Comparison of ENCODE assay signal across 20 cellular contexts in the genomic region with DNA sequence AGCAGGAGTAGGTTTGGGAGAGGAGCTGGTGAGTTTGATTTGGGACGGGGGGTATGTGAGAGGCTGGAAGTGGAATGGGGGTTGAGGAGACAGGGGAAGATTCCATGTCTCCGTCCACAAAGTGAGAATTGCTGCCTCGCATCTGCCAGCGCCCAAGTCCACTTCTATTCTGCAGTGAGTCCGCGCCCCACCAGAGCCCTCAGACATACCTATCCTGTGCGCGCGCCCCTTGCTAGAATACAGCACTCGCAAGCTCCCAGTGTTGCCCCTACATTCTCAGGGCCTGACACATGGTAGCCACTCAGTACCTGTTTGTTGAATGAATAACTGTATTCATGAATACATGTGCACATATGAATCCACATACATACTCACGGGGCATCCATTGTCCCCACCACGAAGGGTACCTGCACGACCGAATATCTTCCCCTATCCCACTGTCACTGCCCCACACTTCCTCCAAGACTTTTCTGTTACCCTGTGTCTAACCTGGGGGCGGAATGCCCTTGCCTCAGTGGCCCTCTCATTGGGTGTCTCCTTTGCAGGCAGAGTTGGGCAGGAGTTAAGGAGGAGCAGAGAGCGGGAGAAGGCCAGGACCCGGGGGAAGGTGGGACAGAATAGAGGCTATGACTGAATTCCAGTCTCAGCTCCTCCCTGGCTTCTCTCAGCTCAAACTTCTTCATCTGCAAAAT. TPM values are rescaled to one million over a fixed set of nuclear protein-coding genes. Genes with fewer than 3 reads are reported as not detected.
DNase-seq lines count a peak whose midpoint lies in the region; ATAC-seq and TF ChIP-seq lines count a peak whose summit lies in the region.
"Had no signal": no experiment of that assay in that cellular context is flagged by ENCODE, and none has a peak within 500 bp of the region (broad histone marks: within the 10 kb centered on the region; RNA-seq: fewer than 3 reads in every experiment).

No MANE protein-coding gene starts in this region.

- H3K4me1 Mint-ChIP-seq in T-helper 2 cell treated with Interferon-gamma antibody and Interleukin-4, amounts not matched to agents 5 μg/mL and 100 μg/mL, for 36 hours (ENCODE audit: low read depth): peaks cover 10% of the 10 kb centered on the region
- H3K4me1 Mint-ChIP-seq in WTC11 (peaks cover 26% of the 10 kb centered on the region), naive B cell (peaks cover 13 to 23% (median 21%) of the 10 kb centered on the region in 3 donors)
- H3K4me1 Mint-ChIP-seq in stimulated activated memory B cell treated with anti-CD40 and anti-IgM and Interleukin-4, amounts not matched to agents 10 μg/mL and 1 μg/mL and 100 μg/mL, for 72 hours: peaks cover 35% of the 10 kb centered on the region

- H3K9me3 Mint-ChIP-seq in T-helper 2 cell treated with Interferon-gamma antibody and Interleukin-4, amounts not matched to agents 5 μg/mL and 100 μg/mL, for 36 hours: no peaks in the 10 kb centered on the region
- H3K9me3 Mint-ChIP-seq in WTC11: no peaks in the 10 kb centered on the region
- H3K9me3 Mint-ChIP-seq in naive B cell: no peaks in the 10 kb centered on the region
- no peaks in the 10 kb centered on the region for H3K9me3 Mint-ChIP-seq in stimulated activated memory B cell treated with anti-CD40 and anti-IgM and Interleukin-4, amounts not matched to agents 10 μg/mL and 1 μg/mL and 100 μg/mL, for 72 hours
- H3K9me3 Mint-ChIP-seq: activated T-helper 2 cell treated with anti-CD3 and anti-CD28 coated beads, Interferon-gamma antibody, Interleukin-2, Interleukin-4, amounts not matched to agents 10 μg/mL and 5 μg/mL and 100 μg/mL, durations not matched to agents 14 hours and 24 hours and 36 hours had no signal

- CTCF ChIA-PET in WTC11 (lab: Charles Lee): interaction anchor here (1.0 to 4.6 kb wide), 8 partner anchors 10 to 354 kb away, joined by 3 to 80 read pairs (median 10); no protein-coding TSS in a partner anchor

- no peak overlapping the region for H3K27ac Mint-ChIP-seq in T-helper 2 cell treated with Interferon-gamma antibody and Interleukin-4, amounts not matched to agents 5 μg/mL and 100 μg/mL, for 36 hours
- H3K27ac Mint-ChIP-seq in WTC11 (no peak overlapping the region), naive B cell (peak overlapping the region in 3 of 6 donors; percentile 2 to 34 (median 32))
- no peak overlapping the region for H3K27ac Mint-ChIP-seq in stimulated activated memory B cell treated with anti-CD40 and anti-IgM and Interleukin-4, amounts not matched to agents 10 μg/mL and 1 μg/mL and 100 μg/mL, for 72 hours
- H3K27ac Mint-ChIP-seq: activated T-helper 2 cell treated with anti-CD3 and anti-CD28 coated beads, Interferon-gamma antibody, Interleukin-2, Interleukin-4, amounts not matched to agents 10 μg/mL and 5 μg/mL and 100 μg/mL, durations not matched to agents 14 hours and 24 hours and 36 hours had no signal

- TF ChIP-seq CTCF in WTC11 (IDR thresholded peaks at IDR 0.05): no peak

- peaks cover 48% of the 10 kb centered on the region for H3K27me3 Mint-ChIP-seq in T-helper 2 cell treated with Interferon-gamma antibody and Interleukin-4, amounts not matched to agents 5 μg/mL and 100 μg/mL, for 36 hours (ENCODE audit: low read depth)
- H3K27me3 Mint-ChIP-seq in WTC11 (ENCODE audit: low read depth) (peaks cover 79% of the 10 kb centered on the region), naive B cell (peaks cover 28 to 64% (median 64%) of the 10 kb centered on the region in 3 donors)
- peaks cover 68% of the 10 kb centered on the region for H3K27me3 Mint-ChIP-seq in stimulated activated memory B cell treated with anti-CD40 and anti-IgM and Interleukin-4, amounts not matched to agents 10 μg/mL and 1 μg/mL and 100 μg/mL, for 72 hours

- no peak for ATAC-seq in WTC11
- ATAC-seq in naive B cell (ENCODE audit: low read depth in 2 of 2): no peak
- no peak for ATAC-seq in stimulated activated memory B cell treated with anti-CD40 and anti-IgM and Interleukin-4, amounts not matched to agents 10 μg/mL and 1 μg/mL and 100 μg/mL, for 72 hours

- no peak for DNase-seq in T-helper 2 cell treated with Interferon-gamma antibody and Interleukin-4, amounts not matched to agents 5 μg/mL and 100 μg/mL, for 36 hours (ENCODE audit: low spot score)
- DNase-seq in T-helper 2 cell (no peak), WTC11 (ENCODE audit: low spot score) (no peak), naive B cell (no peak), T-helper 9 cell (no peak), medulla oblongata (ENCODE audit: extremely low spot score) (no peak), NOMO-1 treated with dmso at 0.1 percent for 144 hours (lab: John Stamatoyannopoulos, UW; ENCODE audit: unreplicated experiment) (no peak)
- DNase-seq: AML-193, COR-L47, DMS79, foreskin melanocyte, GF-D8, GOT3, mesenchymal stem cell, MM.1S, NCI-H2171, NCI-H524 treated with DMSO at 0.1 percent for 48 hours, upper lobe of left lung had no signal

- H3K4me3 Mint-ChIP-seq in T-helper 2 cell treated with Interferon-gamma antibody and Interleukin-4, amounts not matched to agents 5 μg/mL and 100 μg/mL, for 36 hours: peak overlapping the region; percentile 21
- H3K4me3 Mint-ChIP-seq in WTC11 (peak overlapping the region; percentile 20; the same call in 1 of the 2 replicates), naive B cell (peak overlapping the region; percentile 16 to 86 (median 60))
- H3K4me3 Mint-ChIP-seq in stimulated activated memory B cell treated with anti-CD40 and anti-IgM and Interleukin-4, amounts not matched to agents 10 μg/mL and 1 μg/mL and 100 μg/mL, for 72 hours: peak overlapping the region; percentile 22

- POLR2A ChIA-PET in WTC11 (lab: Charles Lee): no interaction called here

- H3K36me3 Mint-ChIP-seq in T-helper 2 cell treated with Interferon-gamma antibody and Interleukin-4, amounts not matched to agents 5 μg/mL and 100 μg/mL, for 36 hours (ENCODE audit: low read depth): no peaks in the 10 kb centered on the region
- no peaks in the 10 kb centered on the region for H3K36me3 Mint-ChIP-seq in WTC11
- H3K36me3 Mint-ChIP-seq in naive B cell: no peaks in the 10 kb centered on the region
- no peaks in the 10 kb centered on the region for H3K36me3 Mint-ChIP-seq in stimulated activated memory B cell treated with anti-CD40 and anti-IgM and Interleukin-4, amounts not matched to agents 10 μg/mL and 1 μg/mL and 100 μg/mL, for 72 hours

TF ChIP-seq in WTC11, 78 proteins besides CTCF, POLR2A, EP300 and RAD21 (continues in another document):
- TF ChIP-seq ZNF219 (CRISPR knock-in tag; IDR thresholded peaks at IDR 0.05; ENCODE audit: borderline replicate concordance) (no peak), ELF4 (CRISPR knock-in tag; IDR thresholded peaks at IDR 0.05; ENCODE audit: low read depth) (no peak), ZNF396 (CRISPR knock-in tag; IDR thresholded peaks at IDR 0.05; ENCODE audit: borderline replicate concordance) (no peak), NR3C1 (CRISPR knock-in tag; conservative IDR thresholded peaks at IDR 0.05; ENCODE audit: low read depth) (no peak), ZNF263 (CRISPR knock-in tag; IDR thresholded peaks at IDR 0.05; ENCODE audit: low read depth) (no peak), JAZF1 (CRISPR knock-in tag; IDR thresholded peaks at IDR 0.05) (no peak), ZNF423 (CRISPR knock-in tag; IDR thresholded peaks at IDR 0.05) (no peak), KAT7 (CRISPR knock-in tag; IDR thresholded peaks at IDR 0.05; ENCODE audit: borderline replicate concordance) (no peak)
- TF ChIP-seq, protein P1, sequence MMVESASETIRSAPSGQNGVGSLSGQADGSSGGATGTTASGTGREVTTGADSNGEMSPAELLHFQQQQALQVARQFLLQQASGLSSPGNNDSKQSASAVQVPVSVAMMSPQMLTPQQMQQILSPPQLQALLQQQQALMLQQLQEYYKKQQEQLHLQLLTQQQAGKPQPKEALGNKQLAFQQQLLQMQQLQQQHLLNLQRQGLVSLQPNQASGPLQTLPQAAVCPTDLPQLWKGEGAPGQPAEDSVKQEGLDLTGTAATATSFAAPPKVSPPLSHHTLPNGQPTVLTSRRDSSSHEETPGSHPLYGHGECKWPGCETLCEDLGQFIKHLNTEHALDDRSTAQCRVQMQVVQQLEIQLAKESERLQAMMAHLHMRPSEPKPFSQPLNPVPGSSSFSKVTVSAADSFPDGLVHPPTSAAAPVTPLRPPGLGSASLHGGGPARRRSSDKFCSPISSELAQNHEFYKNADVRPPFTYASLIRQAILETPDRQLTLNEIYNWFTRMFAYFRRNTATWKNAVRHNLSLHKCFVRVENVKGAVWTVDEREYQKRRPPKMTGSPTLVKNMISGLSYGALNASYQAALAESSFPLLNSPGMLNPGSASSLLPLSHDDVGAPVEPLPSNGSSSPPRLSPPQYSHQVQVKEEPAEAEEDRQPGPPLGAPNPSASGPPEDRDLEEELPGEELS (CRISPR knock-in tag; IDR thresholded peaks at IDR 0.05): no peak

RNA-seq across cellular contexts. Expression of a gene that starts 19.9 kb away (rescaled TPM):
- 40.7 to 46.2 TPM (median 41.3 TPM) in 3 replicates for total RNA-seq in WTC11 (2021)
- 10 to 100 TPM in 5 of 6 donors, under 1 TPM in 1; 0.98 to 16.2 (median 11.8) TPM for polyA plus RNA-seq in naive B cell (ENCODE audit: low read depth in 6 of 6)

RNA-seq across cellular contexts. Expression of a gene that starts 19.9 kb away (rescaled TPM):
- total RNA-seq in WTC11 (2021): 21.8 to 23.8 TPM (median 22.0 TPM) in 3 replicates
- polyA plus RNA-seq in naive B cell (ENCODE audit: low read depth in 6 of 6): 1 to 10 TPM in 3 of 6 donors, under 1 TPM in 2, not detected in 1; 0.37 to 2.8 (median 1.2) TPM
